8 cellular contexts compared by ENCODE assay signal in genomic region chr11:128628686-128629085, GRCh38. TPM values are rescaled to one million over a fixed set of nuclear protein-coding genes. Genes with fewer than 3 reads are reported as not detected.
A peak's percentile ranks its signal among the peaks of the same experiment; 100 is the strongest.
DNase-seq lines count a peak whose midpoint lies in the region; ATAC-seq lines count a peak whose summit lies in the region.

No MANE protein-coding gene starts in this region.

- H3K36me3 Mint-ChIP-seq in CD8-positive, alpha-beta memory T cell = no peaks in the 10 kb centered on the region

- CTCF ChIA-PET in CD8-positive, alpha-beta memory T cell (lab: Charles Lee) = interaction anchor here (0.9 to 7.0 kb wide), 18 partner anchors 14 to 470 kb away, joined by 3 to 160 read pairs (median 9); no protein-coding TSS in a partner anchor

- peak overlapping the region; percentile 46 for H3K4me3 ChIP-seq in CD8-positive, alpha-beta memory T cell (ENCODE audit: low read length)

- H3K27ac Mint-ChIP-seq in CD8-positive, alpha-beta memory T cell = peak overlapping the region; percentile 88 to 98 (median 95)

- no peaks in the 10 kb centered on the region for H3K27me3 ChIP-seq in CD8-positive, alpha-beta memory T cell (ENCODE audit: insufficient read depth, low read length, poor library complexity, severe bottlenecking)

- POLR2A ChIA-PET in CD8-positive, alpha-beta memory T cell (lab: Charles Lee) = interaction anchor here (0.6 to 3.2 kb wide), 7 partner anchors 103 to 338 kb away, joined by 3 to 24 read pairs (median 5); no protein-coding TSS in a partner anchor

- peak overlapping the region; percentile 49 for H3K27ac ChIP-seq in CD8-positive, alpha-beta memory T cell (ENCODE audit: low read depth, low read length)

- no peaks in the 10 kb centered on the region for H3K9me3 ChIP-seq in CD8-positive, alpha-beta memory T cell (ENCODE audit: low read length)

- H3K4me1 ChIP-seq in CD8-positive, alpha-beta memory T cell (ENCODE audit: insufficient read depth, low read length) = peaks cover 84% of the 10 kb centered on the region

- no peaks in the 10 kb centered on the region for H3K36me3 ChIP-seq in CD8-positive, alpha-beta memory T cell (ENCODE audit: insufficient read depth, low read length)

- no peaks in the 10 kb centered on the region for H3K9me3 Mint-ChIP-seq in CD8-positive, alpha-beta memory T cell

- H3K4me3 Mint-ChIP-seq in CD8-positive, alpha-beta memory T cell = peak overlapping the region; percentile 45 to 81 (median 69)

- intact Hi-C loops in posterior cingulate gyrus (cut with DNase I) = loop anchor here (5.0 kb wide), 1 partner anchor 466 kb away; no protein-coding TSS in a partner anchor

- peaks cover 84 to 87% (median 86%) of the 10 kb centered on the region in 3 donors for H3K4me1 Mint-ChIP-seq in CD8-positive, alpha-beta memory T cell

- ATAC-seq in GM19324 (IDR thresholded peaks at IDR 0.05; ENCODE audit: low FRiP score, unreplicated experiment) = peak; percentile 15
- ATAC-seq in HG03460 (IDR thresholded peaks at IDR 0.05; ENCODE audit: unreplicated experiment) = peak; percentile 28
- no peak for ATAC-seq in HG03159 (IDR thresholded peaks at IDR 0.05; ENCODE audit: unreplicated experiment)

- peak in 2 of 5 donors; percentile 34 to 67 for DNase-seq in CD8-positive, alpha-beta memory T cell
- DNase-seq in islet precursor cell (peak; percentile 14), MV-4-11 (lab: John Stamatoyannopoulos, UW) (no peak), posterior cingulate gyrus (no peak), GOT3 (lab: John Stamatoyannopoulos, UW) (no peak)

- H3K27me3 Mint-ChIP-seq in CD8-positive, alpha-beta memory T cell = no peaks in the 10 kb centered on the region

RNA-seq across cellular contexts. Expression of gene ETS1, which starts 41.3 kb away (rescaled TPM):
- total RNA-seq in CD8-positive, alpha-beta memory T cell = 100 to 1,000 TPM; 405 to 411 TPM
- 386 TPM for polyA plus RNA-seq in CD8-positive, alpha-beta memory T cell
